ENCODE assay signal across 8 cellular contexts in genomic region chr1:32240140-32240951, GRCh38. TPM values are rescaled to one million over a fixed set of nuclear protein-coding genes. Genes with fewer than 3 reads are reported as not detected.
DNase-seq lines count a peak whose midpoint lies in the region; ATAC-seq and TF ChIP-seq lines count a peak whose summit lies in the region.

No MANE protein-coding gene starts in this region.

- ATAC-seq in esophagus mucosa, result peak; percentile 59
- peak; percentile 80 for ATAC-seq in mucosa of descending colon

- H3K36me3 ChIP-seq in CD4-positive, alpha-beta memory T cell (ENCODE audit: insufficient read depth, low read length), result no peaks in the 10 kb centered on the region
- no peaks in the 10 kb centered on the region for H3K36me3 ChIP-seq in mucosa of descending colon (ENCODE audit: low read depth)
- H3K36me3 ChIP-seq in thymus (ENCODE audit: control insufficient read depth, insufficient read depth), result no peaks in the 10 kb centered on the region

- peak; percentile 53 to 75 (median 55) for DNase-seq in CD4-positive, alpha-beta memory T cell
- DNase-seq in HFF-Myc (ENCODE audit: extremely low read depth, low read depth), result no peak
- peak; percentile 52 for DNase-seq in NCI-H526 treated with DMSO at 0.1 percent for 48 hours (lab: John Stamatoyannopoulos, UW)
- DNase-seq in activated T-cell treated with anti-CD3 and anti-CD28 coated beads, Interleukin-2, amount 50 U/mL, for 24 hours, result peak; percentile 73
- DNase-seq in mucosa of descending colon, result peak; percentile 74 to 87 (median 86)
- no peak for DNase-seq in NK-92 treated with Interleukin-12 subunit alpha and Interleukin-12 subunit beta, amount 100 ng/mL, for 24 hours (lab: John Stamatoyannopoulos, UW)

- H3K4me1 Mint-ChIP-seq in CD4-positive, alpha-beta memory T cell, result peaks cover 0 to 35% (median 15%) of the 10 kb centered on the region in 4 donors
- peaks cover 27% of the 10 kb centered on the region for H3K4me1 Mint-ChIP-seq in activated T-cell treated with anti-CD3 and anti-CD28 coated beads, Interleukin-2, amount 50 U/mL, for 24 hours (ENCODE audit: low read depth)

- H3K27ac Mint-ChIP-seq in CD4-positive, alpha-beta memory T cell, result peak overlapping the region; percentile 68 to 88 (median 79)
- H3K27ac Mint-ChIP-seq in activated T-cell treated with anti-CD3 and anti-CD28 coated beads, Interleukin-2, amount 50 U/mL, for 24 hours, result peak overlapping the region; percentile 81

- peak overlapping the region; percentile 81 for H3K4me3 ChIP-seq in CD4-positive, alpha-beta memory T cell (ENCODE audit: low read length in 2 of 2)
- H3K4me3 ChIP-seq in HFF-Myc (replicated peaks; ENCODE audit: low read depth, low read length) (peak overlapping the region; percentile 53), mucosa of descending colon (peak overlapping the region; percentile 25), thymus (ENCODE audit: low read length) (peak overlapping the region; percentile 63)

- peak overlapping the region; percentile 87 to 93 (median 90) for H3K4me3 Mint-ChIP-seq in CD4-positive, alpha-beta memory T cell
- H3K4me3 Mint-ChIP-seq in activated T-cell treated with anti-CD3 and anti-CD28 coated beads, Interleukin-2, amount 50 U/mL, for 24 hours, result peak overlapping the region; percentile 81

- TF ChIP-seq CTCF in HFF-Myc (IDR thresholded peaks at IDR 0.05; ENCODE audit: low read depth, low read length, missing control alignments) (no peak), mucosa of descending colon (IDR thresholded peaks at IDR 0.05) (no peak)

- intact Hi-C loops in CD4-positive, alpha-beta memory T cell (cut with micrococcal nuclease), result loop anchor here (1.0 to 2.0 kb wide), 5 partner anchors 10 to 132 kb away; partner anchors contain the start of gene HDAC1
- intact Hi-C loops in mucosa of descending colon (cut with DNase I, micrococcal nuclease), result no loop called here

- WGBS in thymus, result 8% methylated on average over 62 of the region's 62 CpGs

- no peaks in the 10 kb centered on the region for H3K36me3 Mint-ChIP-seq in CD4-positive, alpha-beta memory T cell
- peaks cover 9% of the 10 kb centered on the region for H3K36me3 Mint-ChIP-seq in activated T-cell treated with anti-CD3 and anti-CD28 coated beads, Interleukin-2, amount 50 U/mL, for 24 hours (ENCODE audit: low read depth)

- no peaks in the 10 kb centered on the region for H3K27me3 Mint-ChIP-seq in CD4-positive, alpha-beta memory T cell
- no peaks in the 10 kb centered on the region for H3K27me3 Mint-ChIP-seq in activated T-cell treated with anti-CD3 and anti-CD28 coated beads, Interleukin-2, amount 50 U/mL, for 24 hours

- peak overlapping the region; percentile 48 for H3K27ac ChIP-seq in CD4-positive, alpha-beta memory T cell (ENCODE audit: low read depth, low read length)
- H3K27ac ChIP-seq in thymus (ENCODE audit: low read depth), result peak overlapping the region; percentile 25

- no peaks in the 10 kb centered on the region for H3K9me3 ChIP-seq in CD4-positive, alpha-beta memory T cell (ENCODE audit: control insufficient read depth in 1 of 2, low read length in 2 of 2)
- H3K9me3 ChIP-seq in mucosa of descending colon (no peaks in the 10 kb centered on the region), thymus (ENCODE audit: control insufficient read depth) (no peaks in the 10 kb centered on the region)

- POLR2A ChIA-PET in CD4-positive, alpha-beta memory T cell (lab: Charles Lee; ENCODE audit: partially characterized antibody), result interaction anchor here (0.9 to 26.9 kb wide), 33 partner anchors 13 to 280 kb away, joined by 3 to 819 read pairs (median 8); partner anchors contain the start of genes BSDC1, CCDC28B, EIF3I and FAM167B

- H3K4me1 ChIP-seq in CD4-positive, alpha-beta memory T cell (ENCODE audit: insufficient read depth, low read length), result peaks cover 14% of the 10 kb centered on the region
- H3K4me1 ChIP-seq in mucosa of descending colon (ENCODE audit: low read depth) (peaks cover 8% of the 10 kb centered on the region), thymus (ENCODE audit: control insufficient read depth, insufficient read depth, low read length) (peaks cover 4% of the 10 kb centered on the region)

- CTCF ChIA-PET in CD4-positive, alpha-beta memory T cell (lab: Charles Lee; ENCODE audit: partially characterized antibody), result interaction anchor here (0.6 to 7.4 kb wide), 42 partner anchors 9 to 171 kb away, joined by 3 to 151 read pairs (median 5); partner anchors contain the start of genes CCDC28B, HDAC1, IQCC and LCK

- no peaks in the 10 kb centered on the region for H3K9me3 Mint-ChIP-seq in CD4-positive, alpha-beta memory T cell
- H3K9me3 Mint-ChIP-seq in activated T-cell treated with anti-CD3 and anti-CD28 coated beads, Interleukin-2, amount 50 U/mL, for 24 hours, result no peaks in the 10 kb centered on the region

- no peaks in the 10 kb centered on the region for H3K27me3 ChIP-seq in CD4-positive, alpha-beta memory T cell (ENCODE audit: insufficient read depth, low read length)
- H3K27me3 ChIP-seq in thymus (ENCODE audit: control insufficient read depth, insufficient read depth), result no peaks in the 10 kb centered on the region

RNA-seq across cellular contexts. Expression of gene FAM167B, which starts 6.7 kb away (rescaled TPM):
- 1 to 10 TPM in 1 of 2 experiments, under 1 TPM in 1; 0.50 to 1.2 TPM for total RNA-seq in CD4-positive, alpha-beta memory T cell
- not detected for polyA plus RNA-seq in CD4-positive, alpha-beta memory T cell
- 1.5 TPM for total RNA-seq in esophagus mucosa
- 1 to 10 TPM; 3.4 to 5.5 (median 5.5) TPM for total RNA-seq in mucosa of descending colon
- 6.8 TPM for polyA plus RNA-seq in thymus

RNA-seq across cellular contexts. Expression of gene LCK, which starts 10.7 kb away (rescaled TPM):
- total RNA-seq in CD4-positive, alpha-beta memory T cell, result 100 to 1,000 TPM; 431 to 436 TPM
- polyA plus RNA-seq in CD4-positive, alpha-beta memory T cell, result 1,000 to 10,000 TPM in 1 of 2 donors, 100 to 1,000 TPM in 1; 779 to 1,233 TPM
- total RNA-seq in esophagus mucosa (1.00 TPM), mucosa of descending colon (1 to 10 TPM; 4.7 to 6.0 (median 5.9) TPM)
- polyA plus RNA-seq in thymus, result 175 TPM

RNA-seq across cellular contexts. Expression of gene EIF3I, which starts 18.1 kb away (rescaled TPM):
- total RNA-seq in CD4-positive, alpha-beta memory T cell, result 10 to 100 TPM; 78.3 to 85.3 TPM
- polyA plus RNA-seq in CD4-positive, alpha-beta memory T cell, result 100 to 1,000 TPM; 165 to 248 TPM
- 175 TPM for total RNA-seq in esophagus mucosa
- 100 to 1,000 TPM; 111 to 138 (median 115) TPM for total RNA-seq in mucosa of descending colon
- polyA plus RNA-seq in thymus, result 155 TPM

RNA-seq across cellular contexts. Expression of gene TMEM234, which starts 18.2 kb away (rescaled TPM):
- total RNA-seq in CD4-positive, alpha-beta memory T cell, result 10 to 100 TPM; 27.1 to 30.7 TPM
- polyA plus RNA-seq in CD4-positive, alpha-beta memory T cell, result 1 to 10 TPM; 5.1 to 6.1 TPM
- 11.0 TPM for total RNA-seq in esophagus mucosa
- total RNA-seq in mucosa of descending colon, result 10 to 100 TPM; 21.1 to 35.6 (median 28.0) TPM
- 15.4 TPM for polyA plus RNA-seq in thymus

RNA-seq across cellular contexts. Expression of gene DCDC2B, which starts 31.5 kb away (rescaled TPM):
- not detected for total RNA-seq in CD4-positive, alpha-beta memory T cell
- polyA plus RNA-seq in CD4-positive, alpha-beta memory T cell, result not detected
- total RNA-seq in esophagus mucosa (not detected), mucosa of descending colon (not detected)
- 0.09 TPM for polyA plus RNA-seq in thymus

Comparison
In these comparisons a context has a peak if more than half of its experiments do, and no peak if none do; other contexts are left out.
1. DNase-seq: peak in CD4-positive, alpha-beta memory T cell (5 of 5), NCI-H526 treated with DMSO at 0.1 percent for 48 hours (single experiment), activated T-cell treated with anti-CD3 and anti-CD28 coated beads, Interleukin-2, amount 50 U/mL, for 24 hours (single experiment) and mucosa of descending colon (3 of 3); none in HFF-Myc (single experiment) and NK-92 treated with Interleukin-12 subunit alpha and Interleukin-12 subunit beta, amount 100 ng/mL, for 24 hours (single experiment).
2. H3K4me3 ChIP-seq: peak in every context shown above with its lines; median percentile 81 in CD4-positive, alpha-beta memory T cell; 63 in thymus; 53 in HFF-Myc; 25 in mucosa of descending colon.
3. RNA of gene LCK, which starts 10.7 kb away (total RNA-seq): 431 to 436 TPM in CD4-positive, alpha-beta memory T cell; 4.7 to 6.0 TPM in mucosa of descending colon and 1.00 TPM in esophagus mucosa (single experiment); every median in the first group is over 10 times any median in the second.